15 cellular contexts compared by ENCODE assay signal in the genomic region with DNA sequence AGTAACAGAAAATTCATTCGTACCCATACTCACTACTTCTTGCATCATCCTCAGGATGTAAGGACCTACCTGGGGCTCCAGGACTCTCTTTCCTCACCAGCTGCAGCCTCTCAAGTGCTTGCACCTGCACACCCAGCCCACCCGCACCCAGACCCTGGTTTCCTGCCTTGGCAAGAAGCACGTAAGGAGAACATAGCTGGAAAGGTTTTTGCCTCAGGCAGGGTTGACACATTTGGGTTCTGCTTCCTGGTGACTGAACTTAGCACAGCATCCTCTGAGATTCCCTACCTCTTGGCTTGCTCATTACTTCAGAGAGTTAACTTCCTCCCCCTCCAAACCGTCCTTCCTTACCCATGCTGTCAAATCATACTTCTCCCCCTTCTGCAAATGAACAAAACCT.
"Had no signal": no experiment of that assay in that cellular context is flagged by ENCODE, and none has a peak within 500 bp of the region (broad histone marks: within the 10 kb centered on the region; RNA-seq: fewer than 3 reads in every experiment).

No MANE protein-coding gene starts in this region.

- H3K4me3 ChIP-seq: breast epithelium, dorsolateral prefrontal cortex, esophagus squamous epithelium, transverse colon had no signal

- H3K4me1 ChIP-seq: breast epithelium, transverse colon had no signal

- ATAC-seq: right cardiac atrium had no signal

- H3K27me3 ChIP-seq: breast epithelium, esophagus squamous epithelium, transverse colon had no signal

- H3K4me1 Mint-ChIP-seq: activated naive CD8-positive, alpha-beta T cell treated with anti-CD3 and anti-CD28 coated beads, Interleukin-2, amount 10 ng/mL, durations not matched to agents 7 days and 5 days had no signal

- H3K9me3 ChIP-seq: breast epithelium, esophagus squamous epithelium, transverse colon had no signal

- H3K36me3 ChIP-seq: breast epithelium, esophagus squamous epithelium, transverse colon had no signal

- H3K36me3 Mint-ChIP-seq: activated naive CD8-positive, alpha-beta T cell treated with anti-CD3 and anti-CD28 coated beads, Interleukin-2, amount 10 ng/mL, durations not matched to agents 7 days and 5 days had no signal

- H3K4me3 Mint-ChIP-seq: activated CD4-positive, alpha-beta T cell treated with anti-CD3 and anti-CD28 coated beads, Interleukin-2, amount 10 ng/mL, durations not matched to agents 7 days and 5 days; activated naive CD8-positive, alpha-beta T cell treated with anti-CD3 and anti-CD28 coated beads, Interleukin-2, amount 10 ng/mL, durations not matched to agents 7 days and 5 days; naive B cell; T-helper 1 cell treated with Interleukin-12 subunit alpha and Interleukin-12 subunit beta and Interleukin-4 antibody, amounts not matched to agents 30 μg/mL and 1 μg/mL, for 36 hours had no signal

- H3K9me3 Mint-ChIP-seq: activated naive CD8-positive, alpha-beta T cell treated with anti-CD3 and anti-CD28 coated beads, Interleukin-2, amount 10 ng/mL, durations not matched to agents 7 days and 5 days; T-helper 1 cell treated with Interleukin-12 subunit alpha and Interleukin-12 subunit beta and Interleukin-4 antibody, amounts not matched to agents 30 μg/mL and 1 μg/mL, for 36 hours had no signal

- H3K27ac ChIP-seq: breast epithelium, dorsolateral prefrontal cortex, esophagus squamous epithelium, transverse colon had no signal

- H3K27me3 Mint-ChIP-seq: naive B cell had no signal

- H3K27ac Mint-ChIP-seq: activated CD4-positive, alpha-beta T cell treated with anti-CD3 and anti-CD28 coated beads, Interleukin-2, amount 10 ng/mL, durations not matched to agents 7 days and 5 days; activated naive CD8-positive, alpha-beta T cell treated with anti-CD3 and anti-CD28 coated beads, Interleukin-2, amount 10 ng/mL, durations not matched to agents 7 days and 5 days; T-helper 1 cell treated with Interleukin-12 subunit alpha and Interleukin-12 subunit beta and Interleukin-4 antibody, amounts not matched to agents 30 μg/mL and 1 μg/mL, for 36 hours had no signal

- DNase-seq: activated CD4-positive, alpha-beta T cell treated with anti-CD3 and anti-CD28 coated beads, Interleukin-2, amount 10 ng/mL, durations not matched to agents 7 days and 5 days; activated naive CD8-positive, alpha-beta T cell treated with anti-CD3 and anti-CD28 coated beads, Interleukin-2, amount 10 ng/mL, durations not matched to agents 7 days and 5 days; aorta; dorsolateral prefrontal cortex; esophagus squamous epithelium; foreskin fibroblast; head of caudate nucleus; naive B cell; nucleus accumbens; right cardiac atrium; small intestine; substantia nigra; transverse colon had no signal
